Comparison of ENCODE assay signal across 21 cellular contexts in genomic region chr1:110915804-110916203, GRCh38. TPM values are rescaled to one million over a fixed set of nuclear protein-coding genes. Genes with fewer than 3 reads are reported as not detected.
"Had no signal": no experiment of that assay in that cellular context is flagged by ENCODE, and none has a peak within 500 bp of the region (broad histone marks: within the 10 kb centered on the region; RNA-seq: fewer than 3 reads in every experiment).

No MANE protein-coding gene starts in this region.

- H3K27ac ChIP-seq: esophagus muscularis mucosa, gastrocnemius medialis, heart right ventricle, neural progenitor cell, ovary, right atrium auricular region, sigmoid colon, skin epidermis, stomach had no signal

- H3K9me3 ChIP-seq: gastrocnemius medialis, ovary had no signal

- H3K4me3 ChIP-seq: esophagus muscularis mucosa, gastrocnemius medialis, heart right ventricle, neural progenitor cell, ovary, right atrium auricular region, sigmoid colon, skin epidermis, stomach had no signal

- H3K27me3 Mint-ChIP-seq: effector memory CD8-positive, alpha-beta T cell had no signal

- H2AFZ ChIP-seq: neural progenitor cell had no signal

- DNase-seq: effector memory CD8-positive, alpha-beta T cell; gastrocnemius medialis; heart right ventricle; hypothalamus; kidney glomerular epithelial cell; mammary epithelial cell; naive thymus-derived CD8-positive, alpha-beta T cell; nucleus accumbens; ovary; sigmoid colon; stimulated activated CD4-positive, alpha-beta T cell treated with anti-CD3 and anti-CD28 coated beads, Interleukin-2, amount 100 ng/mL, for 24 hours; stimulated activated CD4-positive, alpha-beta T cell treated with anti-CD3 and anti-CD28 coated beads, Interleukin-4, amount 100 ng/mL, for 4 hours; stimulated activated naive CD4-positive, alpha-beta T cell; stomach; substantia nigra had no signal

- H3K4me3 Mint-ChIP-seq: dendritic cell treated with granulocyte-macrophage colony-stimulating factor and Interleukin-4, amounts not matched to agents 40 ng/mL and 50 ng/mL, for 4 days; neural progenitor cell had no signal

- H3K9ac ChIP-seq: neural progenitor cell had no signal

- H3K36me3 Mint-ChIP-seq: neural progenitor cell had no signal

- H3K27me3 ChIP-seq: esophagus muscularis mucosa, gastrocnemius medialis, heart right ventricle, neural progenitor cell, ovary, right atrium auricular region, sigmoid colon, stomach had no signal

- H3K27ac Mint-ChIP-seq: dendritic cell treated with granulocyte-macrophage colony-stimulating factor and Interleukin-4, amounts not matched to agents 40 ng/mL and 50 ng/mL, for 4 days; effector memory CD8-positive, alpha-beta T cell; naive thymus-derived CD8-positive, alpha-beta T cell; neural progenitor cell had no signal

- H3K4me1 ChIP-seq: esophagus muscularis mucosa, gastrocnemius medialis, neural progenitor cell, right atrium auricular region, sigmoid colon, stomach had no signal

- ATAC-seq: gastrocnemius medialis; heart right ventricle; naive thymus-derived CD8-positive, alpha-beta T cell had no signal

- H3K4me2 ChIP-seq: neural progenitor cell had no signal

- H3K36me3 ChIP-seq: esophagus muscularis mucosa, gastrocnemius medialis, heart right ventricle, neural progenitor cell, ovary, right atrium auricular region, sigmoid colon, stomach had no signal

RNA-seq across cellular contexts. Expression of gene CD53, which starts 42.9 kb away (rescaled TPM):
- total RNA-seq: fibroblast of villous mesenchyme, mammary epithelial cell had no signal
